Comparison of ENCODE assay signal across 1 cellular context in the genomic region with DNA sequence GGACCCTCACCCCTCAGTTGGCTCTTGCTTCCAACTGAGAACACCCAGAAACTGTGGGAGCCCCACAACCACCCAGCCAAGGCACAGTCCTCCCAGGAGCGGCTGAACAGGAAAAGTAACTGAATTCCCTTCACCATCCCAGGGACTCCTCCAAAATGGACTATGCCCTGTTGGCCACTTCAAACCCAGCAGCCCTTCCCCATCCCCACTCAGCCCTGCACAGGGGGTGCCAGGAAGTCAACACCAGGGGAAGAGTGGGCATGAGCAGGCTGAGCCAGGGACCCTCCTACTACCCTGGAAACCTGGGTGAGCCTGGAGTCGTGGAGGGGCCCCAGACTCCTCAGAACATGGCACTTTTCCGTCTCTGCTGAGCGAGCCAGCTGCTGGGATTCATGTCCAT.
TF ChIP-seq lines count a peak whose summit lies in the region.

No MANE protein-coding gene starts in this region.

TF ChIP-seq in IMR-90, 13 proteins besides CTCF, POLR2A, EP300 and RAD21:
- TF ChIP-seq MAFK (IDR thresholded peaks at IDR 0.05; ENCODE audit: low read depth, low read length) (no peak), MXI1 (IDR thresholded peaks at IDR 0.05; ENCODE audit: borderline replicate concordance, low read depth, low read length) (no peak), RCOR1 (IDR thresholded peaks at IDR 0.05; ENCODE audit: insufficient replicate concordance, low read length) (no peak), MAZ (IDR thresholded peaks at IDR 0.05; ENCODE audit: borderline replicate concordance, low read depth, low read length) (no peak), CHD1 (IDR thresholded peaks at IDR 0.05; ENCODE audit: low read depth, low read length) (no peak), RFX5 (IDR thresholded peaks at IDR 0.05; ENCODE audit: low read depth, low read length) (no peak), FOS (IDR thresholded peaks at IDR 0.05; ENCODE audit: low read depth, low read length) (no peak), BHLHE40 (IDR thresholded peaks at IDR 0.05; ENCODE audit: low read depth, low read length) (no peak), SMC3 (IDR thresholded peaks at IDR 0.05; ENCODE audit: low read depth, low read length) (no peak), ELK1 (IDR thresholded peaks at IDR 0.05; ENCODE audit: borderline replicate concordance, low read depth, low read length) (no peak)
- TF ChIP-seq, protein P1, sequence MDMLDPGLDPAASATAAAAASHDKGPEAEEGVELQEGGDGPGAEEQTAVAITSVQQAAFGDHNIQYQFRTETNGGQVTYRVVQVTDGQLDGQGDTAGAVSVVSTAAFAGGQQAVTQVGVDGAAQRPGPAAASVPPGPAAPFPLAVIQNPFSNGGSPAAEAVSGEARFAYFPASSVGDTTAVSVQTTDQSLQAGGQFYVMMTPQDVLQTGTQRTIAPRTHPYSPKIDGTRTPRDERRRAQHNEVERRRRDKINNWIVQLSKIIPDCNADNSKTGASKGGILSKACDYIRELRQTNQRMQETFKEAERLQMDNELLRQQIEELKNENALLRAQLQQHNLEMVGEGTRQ (IDR thresholded peaks at IDR 0.05; ENCODE audit: low read depth, low read length) = no peak
TF ChIP-seq in IMR-90: peak in this region for 0.
